23 cellular contexts compared by ENCODE assay signal in the genomic region with DNA sequence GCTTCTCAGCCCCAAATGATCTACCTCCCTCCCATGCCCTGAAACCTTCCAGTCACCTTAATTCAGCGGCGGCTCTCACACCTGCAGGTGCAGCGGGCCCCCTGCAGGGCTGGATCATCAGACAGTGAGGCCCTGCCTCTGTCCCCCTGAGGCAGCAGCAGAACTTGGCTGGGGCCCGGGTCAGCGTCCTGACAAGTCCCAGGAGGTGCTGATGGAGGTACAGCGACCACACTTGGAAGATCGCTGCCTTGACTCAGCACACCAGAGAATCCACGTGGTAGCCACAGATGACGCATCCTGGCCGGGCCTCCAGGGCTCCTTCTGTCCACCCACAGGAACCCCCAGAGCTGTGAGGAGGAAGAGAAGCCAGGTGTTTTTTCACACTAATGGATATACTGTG.
A peak's percentile ranks its signal among the peaks of the same experiment; 100 is the strongest.
DNase-seq lines count a peak whose midpoint lies in the region; ATAC-seq, FAIRE-seq and TF ChIP-seq lines count a peak whose summit lies in the region.
"Had no signal": no experiment of that assay in that cellular context is flagged by ENCODE, and none has a peak within 500 bp of the region (broad histone marks: within the 10 kb centered on the region; RNA-seq: fewer than 3 reads in every experiment).

No MANE protein-coding gene starts in this region.

- no peaks in the 10 kb centered on the region for H4K20me1 ChIP-seq in K562 (replicated peaks; ENCODE audit: control insufficient read depth, insufficient read depth, low read length)

- H3K36me3 ChIP-seq in MG63 = no peaks in the 10 kb centered on the region
- no peaks in the 10 kb centered on the region for H3K36me3 ChIP-seq in K562 (ENCODE audit: control insufficient read depth, insufficient read depth, low read length)
- no peaks in the 10 kb centered on the region for H3K36me3 ChIP-seq in mucosa of descending colon (ENCODE audit: low read depth)
- H3K36me3 ChIP-seq: cardiac muscle cell, transverse colon had no signal

- POLR2A ChIA-PET in K562 (lab: Yijun Ruan, JAX) = no interaction called here
- POLR2A ChIA-PET in activated CD4-positive, alpha-beta memory T cell treated with anti-CD3 and anti-CD28 coated beads for 36 hours (lab: Charles Lee) = no interaction called here

- TF ChIP-seq CTCF in K562 (IDR thresholded peaks at IDR 0.05 in 2 of 3, conservative IDR thresholded peaks at IDR 0.05 in 1 of 3; ENCODE audit: insufficient read depth in 2 of 3, low read depth in 1 of 3, low read length in 3 of 3) (0 out of 6 replicates have a peak, but pooled peaks of 2 of the 3 experiments have one; percentile 11 to 27), mucosa of descending colon (IDR thresholded peaks at IDR 0.05) (no peak)

- in situ Hi-C loops in K562 (cut with MboI) = no loop called here

- ATAC-seq in K562 (peak; percentile 69), mucosa of descending colon (no peak), GM21529 (IDR thresholded peaks at IDR 0.05; ENCODE audit: unreplicated experiment) (no peak)
- ATAC-seq: HCT116; stimulated activated naive B cell treated with anti-CD40 and anti-IgM and Interleukin-4, amounts not matched to agents 10 μg/mL and 1 μg/mL and 100 μg/mL, for 72 hours had no signal

- H3K27ac ChIP-seq in K562 (ENCODE audit: extremely low read depth, low read depth, low read length) = no peak overlapping the region
- H3K27ac ChIP-seq: A549, C4-2B, cardiac muscle cell, PC-9, transverse colon had no signal

- H3K4me1 ChIP-seq in K562 (replicated peaks in 1 of 2; ENCODE audit: control insufficient read depth in 2 of 2, insufficient read depth in 2 of 2, low read length in 2 of 2) = peaks cover 0 to 4% of the 10 kb centered on the region in 2 experiments; a peak in 2 of 5 replicates
- H3K4me1 ChIP-seq in mucosa of descending colon (ENCODE audit: low read depth) = no peaks in the 10 kb centered on the region
- H3K4me1 ChIP-seq: A549, transverse colon had no signal

- H3K27ac Mint-ChIP-seq in activated CD4-positive, alpha-beta memory T cell treated with anti-CD3 and anti-CD28 coated beads for 36 hours = no peak overlapping the region
- H3K27ac Mint-ChIP-seq: activated naive CD8-positive, alpha-beta T cell; activated T-cell treated with anti-CD3 and anti-CD28 coated beads, Interleukin-2, amount 50 U/mL, for 24 hours; stimulated activated naive B cell treated with anti-CD40 and anti-IgM and Interleukin-4, amounts not matched to agents 10 μg/mL and 1 μg/mL and 100 μg/mL, for 72 hours had no signal

- no peak for TF ChIP-seq POLR2A in K562 (conservative IDR thresholded peaks at IDR 0.05)

- H3K4me1 Mint-ChIP-seq in activated CD4-positive, alpha-beta memory T cell treated with anti-CD3 and anti-CD28 coated beads for 36 hours (ENCODE audit: low read depth) = no peaks in the 10 kb centered on the region
- H3K4me1 Mint-ChIP-seq: nephron progenitor cell; stimulated activated naive B cell treated with anti-CD40 and anti-IgM and Interleukin-4, amounts not matched to agents 10 μg/mL and 1 μg/mL and 100 μg/mL, for 72 hours had no signal

- TF ChIP-seq RAD21 in K562 (CRISPR knock-in tag; conservative IDR thresholded peaks at IDR 0.05 in 1 of 2, IDR thresholded peaks at IDR 0.05 in 1 of 2) = peak in 1 of 2 experiments; percentile 5; a peak in 1 of 4 replicates

- no peaks in the 10 kb centered on the region for H3K27me3 Mint-ChIP-seq in activated CD4-positive, alpha-beta memory T cell treated with anti-CD3 and anti-CD28 coated beads for 36 hours
- H3K27me3 Mint-ChIP-seq: activated T-cell treated with anti-CD3 and anti-CD28 coated beads, Interleukin-2, amount 50 U/mL, for 24 hours; stimulated activated naive B cell treated with anti-CD40 and anti-IgM and Interleukin-4, amounts not matched to agents 10 μg/mL and 1 μg/mL and 100 μg/mL, for 72 hours had no signal

- WGBS in K562 (ENCODE audit: insufficient coverage, low coverage, missing lambda C conversion rate) = 2% methylated on average over 10 of the region's 10 CpGs

- H3K4me3 ChIP-seq in MG63 (no peak overlapping the region), K562 (no peak overlapping the region), skeletal muscle cell (ENCODE audit: low read depth, low read length) (no peak overlapping the region), mucosa of descending colon (no peak overlapping the region)
- H3K4me3 ChIP-seq: A549, cardiac muscle cell, PC-9, transverse colon had no signal

- H3K9ac ChIP-seq in K562 (ENCODE audit: insufficient read depth in 1 of 2, low read depth in 2 of 2, low read length in 2 of 2) = peak overlapping the region in 1 of 2 experiments; percentile 52; a peak in 2 of 4 replicates

- FAIRE-seq in K562 (lab: Jason Lieb, UNC) = no peak
- FAIRE-seq: A549, TTC549 had no signal

- H3K27me3 ChIP-seq in MG63 = no peaks in the 10 kb centered on the region
- peaks cover under 1 to 36% of the 10 kb centered on the region in 2 experiments; a peak in 3 of 5 replicates for H3K27me3 ChIP-seq in K562 (ENCODE audit: control insufficient read depth in 2 of 2, insufficient read depth in 2 of 2, low read length in 2 of 2)
- H3K27me3 ChIP-seq: cardiac muscle cell, transverse colon had no signal

- no peak overlapping the region for H3K4me3 Mint-ChIP-seq in activated CD4-positive, alpha-beta memory T cell treated with anti-CD3 and anti-CD28 coated beads for 36 hours
- H3K4me3 Mint-ChIP-seq: activated naive CD8-positive, alpha-beta T cell; activated T-cell treated with anti-CD3 and anti-CD28 coated beads, Interleukin-2, amount 50 U/mL, for 24 hours; nephron progenitor cell; stimulated activated naive B cell treated with anti-CD40 and anti-IgM and Interleukin-4, amounts not matched to agents 10 μg/mL and 1 μg/mL and 100 μg/mL, for 72 hours had no signal

- peaks cover 4% of the 10 kb centered on the region for H3K9me3 Mint-ChIP-seq in activated CD4-positive, alpha-beta memory T cell treated with anti-CD3 and anti-CD28 coated beads for 36 hours
- H3K9me3 Mint-ChIP-seq: activated T-cell treated with anti-CD3 and anti-CD28 coated beads, Interleukin-2, amount 50 U/mL, for 24 hours had no signal

- H3K9me1 ChIP-seq in K562 (ENCODE audit: control insufficient read depth, insufficient read depth, low read length) = no peaks in the 10 kb centered on the region

- BruUV-seq in K562 (replicated peaks; lab: Mats Ljungman, UMichigan) = no TSS peak

- DNase-seq in NCI-H510A treated with DMSO at 0.1 percent for 48 hours (lab: John Stamatoyannopoulos, UW) (peak; percentile 24), NCI-H510A (lab: John Stamatoyannopoulos, UW) (no peak), MG63 (peak; percentile 76), K562 (ENCODE audit: extremely low read depth in 1 of 4, low spot score in 3 of 4) (peak in 2 of 4 experiments; percentile 18 to 31), skeletal muscle cell (ENCODE audit: low read depth) (peak; percentile 23), mucosa of descending colon (no peak)
- DNase-seq in activated CD4-positive, alpha-beta memory T cell treated with anti-CD3 and anti-CD28 coated beads for 36 hours = no peak
- DNase-seq: activated CD4-positive, alpha-beta T cell treated with anti-CD3 and anti-CD28 coated beads, Interleukin-2, amount 50 U/mL, for 48 hours; activated T-cell treated with anti-CD3 and anti-CD28 coated beads, Interleukin-2, amount 50 U/mL, for 24 hours; effector memory CD4-positive, alpha-beta T cell; NCI-H187; NCI-H526 treated with DMSO at 0.1 percent for 48 hours; nephron progenitor cell; PC-9; stimulated activated naive B cell treated with anti-CD40 and anti-IgM and Interleukin-4, amounts not matched to agents 10 μg/mL and 1 μg/mL and 100 μg/mL, for 72 hours; transverse colon had no signal

- CTCF ChIA-PET in K562 (lab: Yijun Ruan, JAX; ENCODE audit: low intra/inter-chr PET ratio) = no interaction called here
- CTCF ChIA-PET in activated CD4-positive, alpha-beta memory T cell treated with anti-CD3 and anti-CD28 coated beads for 36 hours (lab: Charles Lee) = no interaction called here

- H3K4me2 ChIP-seq in K562 (ENCODE audit: insufficient read depth, low read length) = no peak overlapping the region
- H3K4me2 ChIP-seq: A549, PC-9 had no signal

- intact Hi-C loops in K562 (cut with micrococcal nuclease) (no loop called here), mucosa of descending colon (cut with DNase I, micrococcal nuclease) (no loop called here)
- intact Hi-C loops in activated CD4-positive, alpha-beta memory T cell treated with anti-CD3 and anti-CD28 coated beads for 36 hours (cut with micrococcal nuclease) = no loop called here

- H3K79me2 ChIP-seq in K562 (ENCODE audit: control insufficient read depth, insufficient read depth, low read length) = no peaks in the 10 kb centered on the region

- no peak for TF ChIP-seq EP300 in K562 (IDR thresholded peaks at IDR 0.05; ENCODE audit: low read length)

- H2AFZ ChIP-seq in K562 (ENCODE audit: low read depth, low read length) = no peak overlapping the region
- H2AFZ ChIP-seq: PC-9 had no signal

- H3K9me3 ChIP-seq in MG63 = no peaks in the 10 kb centered on the region
- no peaks in the 10 kb centered on the region for H3K9me3 ChIP-seq in K562 (replicated peaks; ENCODE audit: control insufficient read depth, insufficient read depth, low read depth, low read length)
- H3K9me3 ChIP-seq in mucosa of descending colon = no peaks in the 10 kb centered on the region
- H3K9me3 ChIP-seq: transverse colon had no signal

- H3K36me3 Mint-ChIP-seq in activated CD4-positive, alpha-beta memory T cell treated with anti-CD3 and anti-CD28 coated beads for 36 hours = no peaks in the 10 kb centered on the region
- H3K36me3 Mint-ChIP-seq: activated naive CD8-positive, alpha-beta T cell; stimulated activated naive B cell treated with anti-CD40 and anti-IgM and Interleukin-4, amounts not matched to agents 10 μg/mL and 1 μg/mL and 100 μg/mL, for 72 hours had no signal

TF ChIP-seq in K562, 482 proteins besides CTCF, POLR2A, EP300 and RAD21 (continues in another document):
- TF ChIP-seq ZNF778 (CRISPR knock-in tag; IDR thresholded peaks at IDR 0.05) = no peak
- TF ChIP-seq, protein P1, sequence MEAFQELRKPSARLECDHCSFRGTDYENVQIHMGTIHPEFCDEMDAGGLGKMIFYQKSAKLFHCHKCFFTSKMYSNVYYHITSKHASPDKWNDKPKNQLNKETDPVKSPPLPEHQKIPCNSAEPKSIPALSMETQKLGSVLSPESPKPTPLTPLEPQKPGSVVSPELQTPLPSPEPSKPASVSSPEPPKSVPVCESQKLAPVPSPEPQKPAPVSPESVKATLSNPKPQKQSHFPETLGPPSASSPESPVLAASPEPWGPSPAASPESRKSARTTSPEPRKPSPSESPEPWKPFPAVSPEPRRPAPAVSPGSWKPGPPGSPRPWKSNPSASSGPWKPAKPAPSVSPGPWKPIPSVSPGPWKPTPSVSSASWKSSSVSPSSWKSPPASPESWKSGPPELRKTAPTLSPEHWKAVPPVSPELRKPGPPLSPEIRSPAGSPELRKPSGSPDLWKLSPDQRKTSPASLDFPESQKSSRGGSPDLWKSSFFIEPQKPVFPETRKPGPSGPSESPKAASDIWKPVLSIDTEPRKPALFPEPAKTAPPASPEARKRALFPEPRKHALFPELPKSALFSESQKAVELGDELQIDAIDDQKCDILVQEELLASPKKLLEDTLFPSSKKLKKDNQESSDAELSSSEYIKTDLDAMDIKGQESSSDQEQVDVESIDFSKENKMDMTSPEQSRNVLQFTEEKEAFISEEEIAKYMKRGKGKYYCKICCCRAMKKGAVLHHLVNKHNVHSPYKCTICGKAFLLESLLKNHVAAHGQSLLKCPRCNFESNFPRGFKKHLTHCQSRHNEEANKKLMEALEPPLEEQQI (IDR thresholded peaks at IDR 0.05) = no peak
- no peak for TF ChIP-seq FIP1L1 (IDR thresholded peaks at IDR 0.05; ENCODE audit: low read depth, low read length, poor library complexity, severe bottlenecking)

Comparison
In these comparisons a context has a peak if more than half of its experiments do, and no peak if none do; other contexts are left out.
1. DNase-seq: peak in NCI-H510A treated with DMSO at 0.1 percent for 48 hours (single experiment), MG63 (single experiment) and skeletal muscle cell (single experiment); none in NCI-H510A (single experiment), mucosa of descending colon (0 of 3) and activated CD4-positive, alpha-beta memory T cell treated with anti-CD3 and anti-CD28 coated beads for 36 hours (single experiment).